In genomic region chr2:242047963-242048362, GRCh38 we compare ENCODE assay signal across 17 cellular contexts.
A peak's percentile ranks its signal among the peaks of the same experiment; 100 is the strongest.
DNase-seq lines count a peak whose midpoint lies in the region; ATAC-seq and TF ChIP-seq lines count a peak whose summit lies in the region.
"Had no signal": no experiment of that assay in that cellular context is flagged by ENCODE, and none has a peak within 500 bp of the region (broad histone marks: within the 10 kb centered on the region; RNA-seq: fewer than 3 reads in every experiment).

No MANE protein-coding gene starts in this region.

- no peak overlapping the region for H3K9ac ChIP-seq in H9 (ENCODE audit: extremely low read depth, insufficient read length, low read length)
- H3K9ac ChIP-seq: BLaER1 had no signal

- TF ChIP-seq CTCF in H9 (conservative IDR thresholded peaks at IDR 0.05) (no peak), chondrocyte (IDR thresholded peaks at IDR 0.05) (no peak), nephron progenitor cell (IDR thresholded peaks at IDR 0.05) (no peak), sigmoid colon (IDR thresholded peaks at IDR 0.05) (no peak), type B pancreatic cell (conservative IDR thresholded peaks at IDR 0.05) (no peak)

- no peak overlapping the region for H2BK120ac ChIP-seq in H9 (ENCODE audit: low read depth, low read length, poor library complexity, severe bottlenecking)

- H3K4me1 Mint-ChIP-seq in H9 (peaks cover 0 to 7% of the 10 kb centered on the region in 2 experiments; a peak in 2 of 4 replicates), chondrocyte (ENCODE audit: low read depth) (peaks cover 4% of the 10 kb centered on the region), nephron progenitor cell (peaks cover 9% of the 10 kb centered on the region), type B pancreatic cell (ENCODE audit: unreplicated experiment) (peaks cover 7% of the 10 kb centered on the region)
- H3K4me1 Mint-ChIP-seq: CD14-positive monocyte had no signal

- H4K20me1 ChIP-seq in H9 (ENCODE audit: control insufficient read depth, insufficient read depth, insufficient read length), result no peaks in the 10 kb centered on the region
- H4K20me1 ChIP-seq: BLaER1 had no signal

- H3K56ac ChIP-seq in H9 (ENCODE audit: insufficient read length, low read depth, low read length), result no peak overlapping the region

- H3K23ac ChIP-seq in H9 (ENCODE audit: insufficient read length, low read depth, low read length), result no peak overlapping the region

- no peak overlapping the region for H3K4me3 ChIP-seq in sigmoid colon
- H3K4me3 ChIP-seq: BLaER1, HAP-1 had no signal

- no peak overlapping the region for H3K4ac ChIP-seq in H9 (ENCODE audit: low read depth, low read length)

- no peaks in the 10 kb centered on the region for H3K79me2 ChIP-seq in H9 (ENCODE audit: insufficient read depth, low read length)

- H3K4me2 ChIP-seq in H9 (ENCODE audit: insufficient read depth, insufficient read length, low read length), result no peak overlapping the region
- H3K4me2 ChIP-seq: BLaER1 had no signal

- H3K9me3 ChIP-seq in H9 (ENCODE audit: control insufficient read depth, low read depth, low read length), result no peaks in the 10 kb centered on the region
- H3K9me3 ChIP-seq in sigmoid colon, result no peaks in the 10 kb centered on the region
- H3K9me3 ChIP-seq: HAP-1 had no signal

- H3K4me1 ChIP-seq in H9 (ENCODE audit: insufficient read depth, low read length), result no peaks in the 10 kb centered on the region
- H3K4me1 ChIP-seq in sigmoid colon, result no peaks in the 10 kb centered on the region
- H3K4me1 ChIP-seq: BLaER1, HAP-1 had no signal

- H2BK20ac ChIP-seq in H9 (ENCODE audit: low read depth, low read length, poor library complexity, severe bottlenecking), result no peak overlapping the region

- no peak for TF ChIP-seq EP300 in sigmoid colon (IDR thresholded peaks at IDR 0.05)

- H2BK15ac ChIP-seq in H9 (ENCODE audit: low read depth, low read length), result no peak overlapping the region

- no CpG with 5 or more reads among the region's 12 CpGs for WGBS in H9 (ENCODE audit: extremely low coverage, insufficient read length, low lambda C conversion rate)
- WGBS in sigmoid colon, 2 donors, result 88% methylated on average over 12 of the region's 12 CpGs

- H4K8ac ChIP-seq in H9 (replicated peaks; ENCODE audit: insufficient read length, low read depth, low read length), result no peak overlapping the region

- no peaks in the 10 kb centered on the region for H3K79me1 ChIP-seq in H9 (ENCODE audit: insufficient read depth, low read depth, low read length, poor library complexity, severe bottlenecking)

- H4K5ac ChIP-seq in H9 (ENCODE audit: insufficient read length, low read depth, low read length), result no peak overlapping the region

- no peak overlapping the region for H2BK12ac ChIP-seq in H9 (ENCODE audit: insufficient read length, low read depth, low read length)

- H3K36me3 Mint-ChIP-seq in H9 (ENCODE audit: insufficient read depth in 1 of 3, low read depth in 3 of 3) (peaks cover 0 to 15% (median 4%) of the 10 kb centered on the region in 3 experiments; a peak in 3 of 7 replicates), chondrocyte (ENCODE audit: low read depth) (peaks cover 5% of the 10 kb centered on the region), nephron progenitor cell (ENCODE audit: low read depth) (peaks cover 5% of the 10 kb centered on the region), type B pancreatic cell (no peaks in the 10 kb centered on the region)
- H3K36me3 Mint-ChIP-seq: CD14-positive monocyte; CD4-positive, alpha-beta memory T cell had no signal

- H3K14ac ChIP-seq in H9 (ENCODE audit: insufficient read depth, low read length), result no peak overlapping the region

- H4K91ac ChIP-seq in H9 (ENCODE audit: insufficient read length, low read depth, low read length), result no peak overlapping the region

- H3K27me3 Mint-ChIP-seq in H9 (ENCODE audit: low read depth) (peaks cover 91% of the 10 kb centered on the region), chondrocyte (ENCODE audit: low read depth) (peaks cover 43% of the 10 kb centered on the region), nephron progenitor cell (ENCODE audit: low read depth, poor library complexity) (peaks cover 90% of the 10 kb centered on the region), type B pancreatic cell (peaks cover 65% of the 10 kb centered on the region)

- peak; percentile 12 for DNase-seq in H9
- DNase-seq in chondrocyte (ENCODE audit: low spot score), result peak; percentile 18
- no peak for DNase-seq in nephron progenitor cell
- peak; percentile 8 for DNase-seq in sigmoid colon
- DNase-seq in NCI-H2227 treated with DMSO at 0.1 percent for 48 hours (lab: John Stamatoyannopoulos, UW), result no peak
- DNase-seq in type B pancreatic cell (ENCODE audit: extremely low spot score, unreplicated experiment), result no peak
- DNase-seq: ACHN; Calu3; CD4-positive, alpha-beta memory T cell; DMS79 treated with DMSO at 0.1 percent for 48 hours; GF-D8; KG1 had no signal

- H3K27ac Mint-ChIP-seq in H9 (no peak overlapping the region; a peak in 1 of 7 replicates), chondrocyte (ENCODE audit: unreplicated experiment) (no peak overlapping the region), nephron progenitor cell (no peak overlapping the region), type B pancreatic cell (no peak overlapping the region)
- H3K27ac Mint-ChIP-seq: CD14-positive monocyte; CD4-positive, alpha-beta memory T cell had no signal

- H3K27me3 ChIP-seq in H9 (ENCODE audit: insufficient read depth, low read length) (peaks cover 23% of the 10 kb centered on the region; the same call in 1 of the 2 replicates), sigmoid colon (peaks cover 10 to 39% (median 13%) of the 10 kb centered on the region in 3 donors)
- H3K27me3 ChIP-seq: BLaER1 had no signal

- no peak overlapping the region for H2AFZ ChIP-seq in H9 (ENCODE audit: low read length)

- H3K18ac ChIP-seq in H9 (ENCODE audit: insufficient read length, low read depth, low read length), result no peak overlapping the region

- no peak for TF ChIP-seq POLR2A in sigmoid colon (IDR thresholded peaks at IDR 0.05)

- ATAC-seq in GM19467 (IDR thresholded peaks at IDR 0.05; ENCODE audit: unreplicated experiment), result no peak

- H3T11ph ChIP-seq in H9 (ENCODE audit: low read length), result no peak overlapping the region

- H3K36me3 ChIP-seq in sigmoid colon, result no peaks in the 10 kb centered on the region
- H3K36me3 ChIP-seq: BLaER1, HAP-1 had no signal

- intact Hi-C loops in sigmoid colon (cut with DNase I), result no loop called here

- H3K4me3 Mint-ChIP-seq in H9, result no peak overlapping the region
- H3K4me3 Mint-ChIP-seq in chondrocyte (ENCODE audit: unreplicated experiment), result no peak overlapping the region
- H3K4me3 Mint-ChIP-seq in nephron progenitor cell, result peak overlapping the region; percentile 15
- H3K4me3 Mint-ChIP-seq in type B pancreatic cell, result no peak overlapping the region

- H2BK5ac ChIP-seq in H9 (ENCODE audit: insufficient read length, low read length), result no peak overlapping the region

- no peak overlapping the region for H2AK5ac ChIP-seq in H9 (ENCODE audit: insufficient read length, low read length)

- H3K9me3 Mint-ChIP-seq in H9 (peaks cover 22 to 28% of the 10 kb centered on the region in 2 experiments), chondrocyte (ENCODE audit: low read depth) (peaks cover 7% of the 10 kb centered on the region), nephron progenitor cell (peaks cover 36% of the 10 kb centered on the region), type B pancreatic cell (no peaks in the 10 kb centered on the region)
- H3K9me3 Mint-ChIP-seq: CD4-positive, alpha-beta memory T cell had no signal

- H3K27ac ChIP-seq in H9 (ENCODE audit: insufficient read length, low read depth, low read length), result no peak overlapping the region
- H3K27ac ChIP-seq in sigmoid colon, result no peak overlapping the region
- H3K27ac ChIP-seq: BLaER1, HL-60 had no signal

- H3K23me2 ChIP-seq in H9 (ENCODE audit: insufficient read length, low read depth, low read length, poor library complexity, severe bottlenecking), result no peaks in the 10 kb centered on the region

Comparison
In these comparisons a context has a peak if more than half of its experiments do, and no peak if none do; other contexts are left out.
1. DNase-seq: peak in H9 (single experiment), chondrocyte (single experiment) and sigmoid colon (single experiment); none in nephron progenitor cell (single experiment), NCI-H2227 treated with DMSO at 0.1 percent for 48 hours (single experiment) and type B pancreatic cell (single experiment).